44 cellular contexts compared by ENCODE assay signal in the genomic region with DNA sequence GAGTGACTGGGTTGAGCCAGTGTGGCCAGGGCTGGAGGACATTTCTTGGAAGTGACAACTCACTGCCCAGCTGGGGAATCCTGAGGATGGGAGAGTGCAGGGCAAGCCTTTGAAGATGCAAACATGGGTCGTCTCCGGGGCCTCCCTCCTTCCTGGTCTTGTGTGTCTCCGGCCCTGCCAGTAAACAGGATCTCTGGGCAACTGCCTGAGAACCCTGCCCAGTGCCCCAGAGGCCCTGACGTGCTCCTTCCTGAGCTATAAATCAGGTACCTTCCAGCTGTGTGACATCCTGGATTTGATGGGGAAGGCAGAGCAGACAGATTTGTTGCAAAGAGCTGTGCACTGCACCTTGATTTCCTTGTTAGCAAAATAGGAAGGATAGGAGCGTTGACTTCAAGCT. TPM values are rescaled to one million over a fixed set of nuclear protein-coding genes. Genes with fewer than 3 reads are reported as not detected.
"Had no signal": no experiment of that assay in that cellular context is flagged by ENCODE, and none has a peak within 500 bp of the region (broad histone marks: within the 10 kb centered on the region; RNA-seq: fewer than 3 reads in every experiment).

No MANE protein-coding gene starts in this region.

- H3K9me3 Mint-ChIP-seq: activated CD4-positive, alpha-beta T cell treated with anti-CD3 and anti-CD28 coated beads, Interleukin-2, amount 10 ng/mL, durations not matched to agents 24 days and 14 days; activated T-helper 1 cell treated with anti-CD3 and anti-CD28 coated beads, Interleukin-12 subunit alpha, Interleukin-12 subunit beta, Interleukin-2, Interleukin-4 antibody, amounts not matched to agents 30 ng/mL and 10 ng/mL and 1 ng/mL, durations not matched to agents 14 hours and 24 hours and 36 hours had no signal

- H3K36me3 Mint-ChIP-seq: activated CD4-positive, alpha-beta memory T cell treated with anti-CD3 and anti-CD28 coated beads for 36 hours; activated CD8-positive, alpha-beta memory T cell treated with anti-CD3 and anti-CD28 coated beads, Interleukin-2, amount 10 ng/mL, durations not matched to agents 7 days and 5 days; activated naive CD8-positive, alpha-beta T cell treated with anti-CD3 and anti-CD28 coated beads for 36 hours had no signal

- ATAC-seq: activated CD4-positive, CD25-positive, alpha-beta regulatory T cell treated with anti-CD3 and anti-CD28 coated beads, Interleukin-2, amount 50 U/mL, for 24 hours; activated CD8-positive, alpha-beta memory T cell treated with anti-CD3 and anti-CD28 coated beads, Interleukin-2, amount 10 ng/mL, durations not matched to agents 7 days and 5 days; activated CD8-positive, alpha-beta T cell treated with anti-CD3 and anti-CD28 coated beads, Interleukin-2, amount 10 ng/mL, durations not matched to agents 7 days and 5 days; activated naive CD8-positive, alpha-beta T cell treated with anti-CD3 and anti-CD28 coated beads, Interleukin-2, amount 50 U/mL, for 24 hours; body of pancreas; effector memory CD8-positive, alpha-beta T cell; gastroesophageal sphincter; heart right ventricle; T-helper 17 cell had no signal

- H3K27me3 ChIP-seq: adrenal gland, body of pancreas, heart right ventricle had no signal

- H3K36me3 ChIP-seq: adrenal gland, esophagus squamous epithelium, gastroesophageal sphincter, heart right ventricle had no signal

- H3K4me1 Mint-ChIP-seq: activated B cell treated with CpG ODN at 0.5 μM for 24 hours; activated CD4-positive, alpha-beta T cell treated with anti-CD3 and anti-CD28 coated beads, Interleukin-2, amount 10 ng/mL, durations not matched to agents 24 days and 14 days; activated CD8-positive, alpha-beta memory T cell treated with anti-CD3 and anti-CD28 coated beads, Interleukin-2, amount 10 ng/mL, durations not matched to agents 7 days and 5 days; activated naive CD4-positive, alpha-beta T cell treated with anti-CD3 and anti-CD28 coated beads, Interleukin-2, amount 50 U/mL, for 24 hours; activated naive CD8-positive, alpha-beta T cell treated with anti-CD3 and anti-CD28 coated beads for 36 hours; activated naive CD8-positive, alpha-beta T cell treated with anti-CD3 and anti-CD28 coated beads, Interleukin-2, amount 50 U/mL, for 24 hours; T-helper 17 cell had no signal

- H3K9me3 ChIP-seq: adrenal gland had no signal

- DNase-seq: activated B cell treated with CpG ODN at 0.5 μM for 24 hours; activated CD4-positive, alpha-beta memory T cell treated with anti-CD3 and anti-CD28 coated beads for 36 hours; activated CD4-positive, alpha-beta T cell treated with anti-CD3 and anti-CD28 coated beads, Interleukin-2, amount 10 ng/mL, durations not matched to agents 24 days and 14 days; activated CD8-positive, alpha-beta memory T cell treated with anti-CD3 and anti-CD28 coated beads, Interleukin-2, amount 10 ng/mL, durations not matched to agents 7 days and 5 days; activated CD8-positive, alpha-beta memory T cell treated with anti-CD3 and anti-CD28 coated beads, Interleukin-2, amount 50 U/mL, for 4 hours; activated CD8-positive, alpha-beta T cell treated with anti-CD3 and anti-CD28 coated beads, Interleukin-2, amount 10 ng/mL, durations not matched to agents 7 days and 5 days; activated effector memory CD4-positive, alpha-beta T cell treated with anti-CD3 and anti-CD28 coated beads, Interleukin-2, amount 50 U/mL, for 16 hours; activated naive CD4-positive, alpha-beta T cell treated with anti-CD3 and anti-CD28 coated beads for 36 hours; activated naive CD8-positive, alpha-beta T cell treated with anti-CD3 and anti-CD28 coated beads for 36 hours; activated naive CD8-positive, alpha-beta T cell treated with anti-CD3 and anti-CD28 coated beads, Interleukin-2, amount 50 U/mL, for 24 hours; activated T-cell treated with anti-CD3 and anti-CD28 coated beads, Interleukin-2, amount 50 U/mL, for 1 hour; activated T-cell treated with anti-CD3 and anti-CD28 coated beads, Interleukin-2, amount 50 U/mL, for 48 hours; adrenal gland; amygdala; aorta; body of pancreas; caudate nucleus; cortex of kidney; dermis blood vessel endothelial cell; effector CD4-positive, alpha-beta T cell; effector memory CD8-positive, alpha-beta T cell; esophagus squamous epithelium; foreskin melanocyte; heart right ventricle; T-helper 1 cell; T-helper 17 cell; T1000 had no signal

- FAIRE-seq: colon, endometrium, endothelial cell of umbilical vein had no signal

- H3K4me3 Mint-ChIP-seq: activated B cell treated with CpG ODN at 0.5 μM for 24 hours; activated CD4-positive, alpha-beta memory T cell treated with anti-CD3 and anti-CD28 coated beads for 36 hours; activated CD4-positive, alpha-beta T cell treated with anti-CD3 and anti-CD28 coated beads, Interleukin-2, amount 10 ng/mL, durations not matched to agents 24 days and 14 days; activated CD8-positive, alpha-beta memory T cell treated with anti-CD3 and anti-CD28 coated beads, Interleukin-2, amount 10 ng/mL, durations not matched to agents 7 days and 5 days; activated CD8-positive, alpha-beta T cell treated with anti-CD3 and anti-CD28 coated beads, Interleukin-2, amount 10 ng/mL, durations not matched to agents 7 days and 5 days; activated naive CD4-positive, alpha-beta T cell treated with anti-CD3 and anti-CD28 coated beads for 36 hours; activated naive CD4-positive, alpha-beta T cell treated with anti-CD3 and anti-CD28 coated beads, Interleukin-2, amount 50 U/mL, for 24 hours; activated naive CD8-positive, alpha-beta T cell treated with anti-CD3 and anti-CD28 coated beads for 36 hours; activated naive CD8-positive, alpha-beta T cell treated with anti-CD3 and anti-CD28 coated beads, Interleukin-2, amount 50 U/mL, for 24 hours; activated T-helper 1 cell treated with anti-CD3 and anti-CD28 coated beads, Interleukin-12 subunit alpha, Interleukin-12 subunit beta, Interleukin-2, Interleukin-4 antibody, amounts not matched to agents 30 ng/mL and 10 ng/mL and 1 ng/mL, durations not matched to agents 14 hours and 24 hours and 36 hours; effector memory CD8-positive, alpha-beta T cell; T-helper 17 cell; T-helper 2 cell treated with Interferon-gamma antibody and Interleukin-4, amounts not matched to agents 5 μg/mL and 100 μg/mL, for 36 hours had no signal

- H3K4me3 ChIP-seq: adrenal gland, body of pancreas, esophagus squamous epithelium, gastroesophageal sphincter, heart right ventricle had no signal

- H3K4me1 ChIP-seq: adrenal gland, body of pancreas, esophagus squamous epithelium, gastroesophageal sphincter had no signal

- H3K27ac ChIP-seq: adrenal gland, body of pancreas, epithelial cell of prostate, esophagus squamous epithelium, gastroesophageal sphincter, heart right ventricle, VCaP had no signal

- H3K27ac Mint-ChIP-seq: activated B cell treated with CpG ODN at 0.5 μM for 24 hours; activated CD4-positive, alpha-beta memory T cell treated with anti-CD3 and anti-CD28 coated beads for 36 hours; activated CD4-positive, alpha-beta T cell treated with anti-CD3 and anti-CD28 coated beads, Interleukin-2, amount 10 ng/mL, durations not matched to agents 24 days and 14 days; activated CD8-positive, alpha-beta memory T cell treated with anti-CD3 and anti-CD28 coated beads, Interleukin-2, amount 10 ng/mL, durations not matched to agents 7 days and 5 days; activated CD8-positive, alpha-beta T cell treated with anti-CD3 and anti-CD28 coated beads, Interleukin-2, amount 10 ng/mL, durations not matched to agents 7 days and 5 days; activated naive CD4-positive, alpha-beta T cell treated with anti-CD3 and anti-CD28 coated beads for 36 hours; activated naive CD4-positive, alpha-beta T cell treated with anti-CD3 and anti-CD28 coated beads, Interleukin-2, amount 50 U/mL, for 24 hours; activated naive CD8-positive, alpha-beta T cell treated with anti-CD3 and anti-CD28 coated beads for 36 hours; activated naive CD8-positive, alpha-beta T cell treated with anti-CD3 and anti-CD28 coated beads, Interleukin-2, amount 50 U/mL, for 24 hours; activated T-helper 1 cell treated with anti-CD3 and anti-CD28 coated beads, Interleukin-12 subunit alpha, Interleukin-12 subunit beta, Interleukin-2, Interleukin-4 antibody, amounts not matched to agents 30 ng/mL and 10 ng/mL and 1 ng/mL, durations not matched to agents 14 hours and 24 hours and 36 hours; activated T-helper 2 cell treated with anti-CD3 and anti-CD28 coated beads, Interferon-gamma antibody, Interleukin-2, Interleukin-4, amounts not matched to agents 10 μg/mL and 5 μg/mL and 100 μg/mL, durations not matched to agents 14 hours and 24 hours and 36 hours; effector memory CD8-positive, alpha-beta T cell; T-helper 17 cell; T-helper 2 cell treated with Interferon-gamma antibody and Interleukin-4, amounts not matched to agents 5 μg/mL and 100 μg/mL, for 36 hours had no signal

RNA-seq across cellular contexts. Expression of gene TCF15, which starts 12.9 kb away (rescaled TPM):
- total RNA-seq: activated B cell treated with CpG ODN at 0.5 μM for 24 hours; activated CD4-positive, alpha-beta memory T cell treated with anti-CD3 and anti-CD28 coated beads for 36 hours; activated CD8-positive, alpha-beta memory T cell treated with anti-CD3 and anti-CD28 coated beads for 36 hours; activated CD8-positive, alpha-beta memory T cell treated with anti-CD3 and anti-CD28 coated beads, Interleukin-2, amount 10 ng/mL, durations not matched to agents 7 days and 5 days; activated CD8-positive, alpha-beta T cell treated with anti-CD3 and anti-CD28 coated beads, Interleukin-2, amount 10 ng/mL, durations not matched to agents 7 days and 5 days; activated naive CD4-positive, alpha-beta T cell treated with anti-CD3 and anti-CD28 coated beads for 36 hours; activated T-helper 2 cell treated with anti-CD3 and anti-CD28 coated beads, Interferon-gamma antibody, Interleukin-2, Interleukin-4, amounts not matched to agents 10 μg/mL and 5 μg/mL and 100 μg/mL, durations not matched to agents 14 hours and 24 hours and 36 hours; body of pancreas; esophagus squamous epithelium; fibroblast of lung; fibroblast of villous mesenchyme; T-helper 17 cell had no signal
- polyA plus RNA-seq: aorta, fibroblast of lung had no signal

RNA-seq across cellular contexts. Expression of gene SCRT2, which starts 52.6 kb away (rescaled TPM):
- total RNA-seq: activated B cell treated with CpG ODN at 0.5 μM for 24 hours; activated CD4-positive, alpha-beta memory T cell treated with anti-CD3 and anti-CD28 coated beads for 36 hours; activated CD4-positive, alpha-beta T cell treated with anti-CD3 and anti-CD28 coated beads, Interleukin-2, amount 10 ng/mL, durations not matched to agents 24 days and 14 days; activated CD8-positive, alpha-beta memory T cell treated with anti-CD3 and anti-CD28 coated beads for 36 hours; activated CD8-positive, alpha-beta memory T cell treated with anti-CD3 and anti-CD28 coated beads, Interleukin-2, amount 10 ng/mL, durations not matched to agents 7 days and 5 days; activated CD8-positive, alpha-beta T cell treated with anti-CD3 and anti-CD28 coated beads, Interleukin-2, amount 10 ng/mL, durations not matched to agents 7 days and 5 days; activated naive CD4-positive, alpha-beta T cell treated with anti-CD3 and anti-CD28 coated beads for 36 hours; activated naive CD8-positive, alpha-beta T cell treated with anti-CD3 and anti-CD28 coated beads for 36 hours; activated T-helper 1 cell treated with anti-CD3 and anti-CD28 coated beads, Interleukin-12 subunit alpha, Interleukin-12 subunit beta, Interleukin-2, Interleukin-4 antibody, amounts not matched to agents 30 ng/mL and 10 ng/mL and 1 ng/mL, durations not matched to agents 14 hours and 24 hours and 36 hours; activated T-helper 2 cell treated with anti-CD3 and anti-CD28 coated beads, Interferon-gamma antibody, Interleukin-2, Interleukin-4, amounts not matched to agents 10 μg/mL and 5 μg/mL and 100 μg/mL, durations not matched to agents 14 hours and 24 hours and 36 hours; adrenal gland; aorta; chondrocyte; dermis blood vessel endothelial cell; endothelial cell of umbilical vein; esophagus squamous epithelium; fibroblast of lung; fibroblast of villous mesenchyme; gastroesophageal sphincter; glomerular endothelial cell; heart right ventricle; T-helper 17 cell had no signal
- polyA plus RNA-seq: adrenal gland, aorta, endothelial cell of umbilical vein, esophagus, fibroblast of lung, heart right ventricle had no signal
